Comparison of ENCODE assay signal across 17 cellular contexts in the genomic region with DNA sequence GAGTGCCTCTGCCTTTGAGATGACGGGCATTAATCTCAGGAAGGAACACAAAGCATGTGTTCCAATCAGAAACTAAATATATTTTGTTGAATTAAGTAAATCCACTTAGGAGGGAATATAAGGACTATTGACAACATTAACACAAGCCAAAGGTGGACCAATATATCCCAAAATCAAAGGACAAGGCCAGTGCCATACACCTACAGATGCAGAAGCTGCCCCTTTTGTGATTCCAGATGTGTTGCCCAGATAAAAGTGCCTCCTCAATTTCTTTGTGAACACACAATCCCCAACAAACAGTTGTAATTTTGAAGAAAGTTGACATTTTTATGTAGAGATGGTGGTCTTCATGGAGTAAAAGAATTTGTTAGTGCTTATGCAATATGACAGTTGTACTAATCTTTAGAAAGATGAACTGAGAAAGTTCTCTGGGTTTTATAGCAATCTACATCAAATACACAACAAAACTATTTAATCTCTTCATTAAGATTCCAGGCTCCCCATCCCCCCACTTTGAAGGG.
"Had no signal": no experiment of that assay in that cellular context is flagged by ENCODE, and none has a peak within 500 bp of the region (broad histone marks: within the 10 kb centered on the region; RNA-seq: fewer than 3 reads in every experiment).

No MANE protein-coding gene starts in this region.

- H3K9me3 Mint-ChIP-seq: activated B cell treated with CpG ODN at 0.5 μM for 24 hours; activated CD4-positive, alpha-beta T cell treated with anti-CD3 and anti-CD28 coated beads, Interleukin-2, amount 10 ng/mL, durations not matched to agents 7 days and 5 days; activated naive CD8-positive, alpha-beta T cell treated with anti-CD3 and anti-CD28 coated beads, Interleukin-2, amount 10 ng/mL, durations not matched to agents 7 days and 5 days; natural killer cell had no signal

- H3K27ac ChIP-seq: epithelial cell of prostate, psoas muscle had no signal

- H3K4me3 ChIP-seq: heart left ventricle, psoas muscle, spleen had no signal

- H3K4me3 Mint-ChIP-seq: activated B cell treated with CpG ODN at 0.5 μM for 24 hours; activated CD4-positive, alpha-beta T cell treated with anti-CD3 and anti-CD28 coated beads, Interleukin-2, amount 10 ng/mL, durations not matched to agents 7 days and 5 days; activated naive CD8-positive, alpha-beta T cell treated with anti-CD3 and anti-CD28 coated beads, Interleukin-2, amount 10 ng/mL, durations not matched to agents 7 days and 5 days; natural killer cell had no signal

- DNase-seq: activated B cell treated with CpG ODN at 0.5 μM for 24 hours; activated CD4-positive, alpha-beta T cell treated with anti-CD3 and anti-CD28 coated beads, Interleukin-2, amount 10 ng/mL, durations not matched to agents 7 days and 5 days; activated effector memory CD4-positive, alpha-beta T cell treated with anti-CD3 and anti-CD28 coated beads, Interleukin-2, amount 50 U/mL, for 16 hours; activated naive CD8-positive, alpha-beta T cell treated with anti-CD3 and anti-CD28 coated beads, Interleukin-2, amount 10 ng/mL, durations not matched to agents 7 days and 5 days; activated T-cell treated with anti-CD3 and anti-CD28 coated beads, Interleukin-2, amount 50 U/mL, for 1 hour; anterior cingulate cortex; cerebellar nuclear complex; effector memory CD4-positive, alpha-beta T cell; foreskin melanocyte; heart left ventricle; natural killer cell; occipital lobe; psoas muscle; spleen; SW 1271 had no signal

- H3K4me1 ChIP-seq: psoas muscle had no signal

- ATAC-seq: heart left ventricle, natural killer cell, psoas muscle, sciatic nerve had no signal

- H3K27ac Mint-ChIP-seq: activated B cell treated with CpG ODN at 0.5 μM for 24 hours; activated naive CD8-positive, alpha-beta T cell treated with anti-CD3 and anti-CD28 coated beads, Interleukin-2, amount 10 ng/mL, durations not matched to agents 7 days and 5 days had no signal

- H3K27me3 Mint-ChIP-seq: activated B cell treated with CpG ODN at 0.5 μM for 24 hours; activated CD4-positive, alpha-beta T cell treated with anti-CD3 and anti-CD28 coated beads, Interleukin-2, amount 10 ng/mL, durations not matched to agents 7 days and 5 days; activated naive CD8-positive, alpha-beta T cell treated with anti-CD3 and anti-CD28 coated beads, Interleukin-2, amount 10 ng/mL, durations not matched to agents 7 days and 5 days had no signal

- H3K27me3 ChIP-seq: heart left ventricle, spleen had no signal

- H3K9me3 ChIP-seq: heart left ventricle, psoas muscle, spleen had no signal

- H3K36me3 Mint-ChIP-seq: natural killer cell had no signal
